ENCODE assay signal across 9 cellular contexts in genomic region chr4:26074672-26075071, GRCh38.
DNase-seq lines count a peak whose midpoint lies in the region; ATAC-seq, FAIRE-seq and TF ChIP-seq lines count a peak whose summit lies in the region.
"Had no signal": no experiment of that assay in that cellular context is flagged by ENCODE, and none has a peak within 500 bp of the region (broad histone marks: within the 10 kb centered on the region; RNA-seq: fewer than 3 reads in every experiment).

No MANE protein-coding gene starts in this region.

- H3K4me3 ChIP-seq in keratinocyte (ENCODE audit: control insufficient read depth in 2 of 3, extremely low read depth in 1 of 3, insufficient read depth in 2 of 3, low read depth in 1 of 3, low read length in 3 of 3) (no peak overlapping the region), suprapubic skin (no peak overlapping the region), GM23248 (no peak overlapping the region)

- peaks cover 3% of the 10 kb centered on the region for H3K27me3 ChIP-seq in keratinocyte (ENCODE audit: control insufficient read depth, extremely low read depth, insufficient read depth, low read length)
- H3K27me3 ChIP-seq in suprapubic skin = no peaks in the 10 kb centered on the region
- H3K27me3 ChIP-seq in GM23248 (replicated peaks; ENCODE audit: insufficient read depth) = peaks cover 24% of the 10 kb centered on the region

- WGBS in suprapubic skin = 51% methylated on average over 5 of the region's 5 CpGs
- WGBS in GM23248 (ENCODE audit: low coverage in 1 of 2, low lambda C conversion rate in 2 of 2, missing lambda C conversion rate in 2 of 2), 2 experiments = 71 to 72% methylated on average over 5 of the region's 5 CpGs

- no peak overlapping the region for H3K9ac ChIP-seq in keratinocyte (ENCODE audit: control insufficient read depth, extremely low read depth, insufficient read depth, low read length)
- no peak overlapping the region for H3K9ac ChIP-seq in GM23248

- no peak for TF ChIP-seq POLR2A in suprapubic skin (IDR thresholded peaks at IDR 0.05)

- TF ChIP-seq EP300 in suprapubic skin (IDR thresholded peaks at IDR 0.05) = no peak

- ATAC-seq in HG03039 (IDR thresholded peaks at IDR 0.05; ENCODE audit: unreplicated experiment) = peak; percentile 50

- no peaks in the 10 kb centered on the region for H3K9me2 ChIP-seq in GM23248 (ENCODE audit: insufficient read depth)

- TF ChIP-seq CTCF in keratinocyte (optimal IDR thresholded peaks at IDR 0.05 in 1 of 3, IDR thresholded peaks at IDR 0.05 in 1 of 3, conservative IDR thresholded peaks at IDR 0.05 in 1 of 3; ENCODE audit: extremely low read depth in 1 of 3, insufficient read depth in 2 of 3, low read length in 3 of 3) (no peak), suprapubic skin (IDR thresholded peaks at IDR 0.05) (no peak)

- H3K79me2 ChIP-seq in keratinocyte (ENCODE audit: control insufficient read depth, insufficient read depth, low read length) = no peaks in the 10 kb centered on the region
- no peaks in the 10 kb centered on the region for H3K79me2 ChIP-seq in GM23248 (ENCODE audit: insufficient read depth)

- dilution Hi-C loops in keratinocyte (cut with MboI; ENCODE audit: extremely low pct_ligation_motif_present, low sequenced_read_pairs) = no loop called here

- H3K9me3 ChIP-seq in keratinocyte (ENCODE audit: control insufficient read depth, low read depth, low read length) (peaks cover 3% of the 10 kb centered on the region), suprapubic skin (no peaks in the 10 kb centered on the region), GM23248 (ENCODE audit: low read depth) (no peaks in the 10 kb centered on the region)

- H3F3A ChIP-seq in GM23248 (ENCODE audit: insufficient read depth) = peaks cover 31% of the 10 kb centered on the region

- H4K20me1 ChIP-seq in keratinocyte (ENCODE audit: control insufficient read depth, extremely low read depth, insufficient read depth, low read length) (no peaks in the 10 kb centered on the region), GM23248 (ENCODE audit: insufficient read depth) (no peaks in the 10 kb centered on the region)

- no peak overlapping the region for H3K4me2 ChIP-seq in keratinocyte (ENCODE audit: control insufficient read depth, extremely low read depth, insufficient read depth, low read depth, low read length)
- H3K4me2 ChIP-seq in GM23248 (ENCODE audit: unreplicated experiment) = no peak overlapping the region

- DNase-seq in DMS79 (lab: John Stamatoyannopoulos, UW) (peak; percentile 3), DMS79 treated with DMSO at 0.1 percent for 48 hours (lab: John Stamatoyannopoulos, UW) (no peak), T-helper 2 cell (peak in 3 of 5 experiments; percentile 10 to 67 (median 55)), keratinocyte (ENCODE audit: low read depth, low spot score) (no peak), suprapubic skin (ENCODE audit: low spot score in 2 of 2) (no peak), GM23248 (no peak), DMS153 treated with DMSO at 0.1 percent for 48 hours (lab: John Stamatoyannopoulos, UW; ENCODE audit: unreplicated experiment) (no peak)

- FAIRE-seq in keratinocyte (lab: Jason Lieb, UNC) = peak; percentile 23

- H3K4me1 ChIP-seq in keratinocyte (ENCODE audit: control insufficient read depth, extremely low read depth, insufficient read depth, low read length) = peaks cover 20% of the 10 kb centered on the region
- H3K4me1 ChIP-seq in suprapubic skin = peaks cover 11% of the 10 kb centered on the region
- peaks cover 9% of the 10 kb centered on the region; the same call in 1 of the 2 replicates for H3K4me1 ChIP-seq in GM23248 (ENCODE audit: insufficient read depth)

- H3K27ac ChIP-seq in keratinocyte (ENCODE audit: control insufficient read depth, insufficient read depth, low read length) (no peak overlapping the region), suprapubic skin (peak overlapping the region; percentile 81), GM23248 (no peak overlapping the region)
- H3K27ac ChIP-seq: 22Rv1 had no signal

- in situ Hi-C loops in GM23248 (cut with MboI) = no loop called here

- H3K36me3 ChIP-seq in keratinocyte (ENCODE audit: control insufficient read depth in 2 of 2, extremely low read depth in 1 of 2, insufficient read depth in 2 of 2, low read length in 2 of 2) (no peaks in the 10 kb centered on the region), suprapubic skin (no peaks in the 10 kb centered on the region), GM23248 (ENCODE audit: low read depth) (no peaks in the 10 kb centered on the region)

- no peaks in the 10 kb centered on the region for H3K9me1 ChIP-seq in keratinocyte (ENCODE audit: control insufficient read depth, extremely low read depth, insufficient read depth, low read length)

- no peak overlapping the region for H2AFZ ChIP-seq in keratinocyte (ENCODE audit: control insufficient read depth, low read length)
- no peak overlapping the region for H2AFZ ChIP-seq in GM23248

Comparison
In these comparisons a context has a peak if more than half of its experiments do, and no peak if none do; other contexts are left out.
1. DNase-seq: peak in DMS79 (single experiment) and T-helper 2 cell (3 of 5); none in DMS79 treated with DMSO at 0.1 percent for 48 hours (single experiment), keratinocyte (single experiment), suprapubic skin (0 of 2), GM23248 (single experiment) and DMS153 treated with DMSO at 0.1 percent for 48 hours (single experiment).